8 cellular contexts compared by ENCODE assay signal in genomic region chr11:46916669-46917108, GRCh38. TPM values are rescaled to one million over a fixed set of nuclear protein-coding genes. Genes with fewer than 3 reads are reported as not detected.
DNase-seq lines count a peak whose midpoint lies in the region; ATAC-seq and TF ChIP-seq lines count a peak whose summit lies in the region.

No MANE protein-coding gene starts in this region.

- H3K9me3 ChIP-seq in body of pancreas, result no peaks in the 10 kb centered on the region

- H3K4me3 ChIP-seq in body of pancreas (peak overlapping the region in 1 of 2 donors; percentile 57), iPS-11a (ENCODE audit: low read depth, low read length) (peak overlapping the region; percentile 65), skeletal muscle cell (ENCODE audit: low read depth, low read length) (peak overlapping the region; percentile 65)

- peak in 4 of 7 experiments; percentile 16 to 37 (median 20) for TF ChIP-seq CTCF in body of pancreas (IDR thresholded peaks at IDR 0.05)

- WGBS in body of pancreas, 2 donors, result 0 to 2% methylated on average over 13 to 16 of the region's 16 CpGs

- intact Hi-C loops in body of pancreas (cut with DNase I), result no loop called here

- H3K36me3 ChIP-seq in body of pancreas (replicated peaks in 1 of 2; ENCODE audit: insufficient read depth in 1 of 2, low read depth in 2 of 2), result no peaks in the 10 kb centered on the region

- DNase-seq in activated CD4-positive, alpha-beta T cell treated with anti-CD3 and anti-CD28 coated beads for 48 hours, result peak; percentile 32
- DNase-seq in activated CD4-positive, alpha-beta T cell treated with anti-CD3 and anti-CD28 coated beads, Interleukin-2, amount 50 U/mL, for 1 hour, result no peak
- peak; percentile 77 for DNase-seq in NCI-H526 treated with DMSO at 0.1 percent for 48 hours (lab: John Stamatoyannopoulos, UW)
- DNase-seq in body of pancreas, result peak; percentile 47 to 60 (median 56)
- peak; percentile 58 for DNase-seq in skeletal muscle cell (ENCODE audit: low read depth)
- DNase-seq in T1000 (lab: John Stamatoyannopoulos, UW), result no peak
- no peak for DNase-seq in NCI-H1436 treated with DMSO at 0.1 percent for 48 hours (lab: John Stamatoyannopoulos, UW)

- peak overlapping the region in 1 of 4 donors; percentile 16 for H3K27ac ChIP-seq in body of pancreas

- ATAC-seq in body of pancreas, result peak; percentile 32

- peaks cover 33% of the 10 kb centered on the region for H3K4me1 ChIP-seq in body of pancreas

- TF ChIP-seq POLR2A in body of pancreas (IDR thresholded peaks at IDR 0.05), result peak in 2 of 3 donors; percentile 36

- H3K27me3 ChIP-seq in body of pancreas, result peaks cover 0 to 3% of the 10 kb centered on the region in 2 donors

RNA-seq across cellular contexts. Expression of gene LRP4, which starts 1.7 kb away (rescaled TPM):
- total RNA-seq in body of pancreas, result 10 to 100 TPM; 10.6 to 20.4 TPM

RNA-seq across cellular contexts. Expression of gene CSTPP1, which starts 19.9 kb away (rescaled TPM):
- total RNA-seq in body of pancreas, result 10 to 100 TPM; 11.2 to 13.2 TPM

Comparison
In these comparisons a context has a peak if more than half of its experiments do, and no peak if none do; other contexts are left out.
1. DNase-seq: peak in activated CD4-positive, alpha-beta T cell treated with anti-CD3 and anti-CD28 coated beads for 48 hours (single experiment), NCI-H526 treated with DMSO at 0.1 percent for 48 hours (single experiment), body of pancreas (4 of 4) and skeletal muscle cell (single experiment); none in activated CD4-positive, alpha-beta T cell treated with anti-CD3 and anti-CD28 coated beads, Interleukin-2, amount 50 U/mL, for 1 hour (single experiment), T1000 (single experiment) and NCI-H1436 treated with DMSO at 0.1 percent for 48 hours (single experiment).